1 cellular context compared by ENCODE assay signal in the genomic region with DNA sequence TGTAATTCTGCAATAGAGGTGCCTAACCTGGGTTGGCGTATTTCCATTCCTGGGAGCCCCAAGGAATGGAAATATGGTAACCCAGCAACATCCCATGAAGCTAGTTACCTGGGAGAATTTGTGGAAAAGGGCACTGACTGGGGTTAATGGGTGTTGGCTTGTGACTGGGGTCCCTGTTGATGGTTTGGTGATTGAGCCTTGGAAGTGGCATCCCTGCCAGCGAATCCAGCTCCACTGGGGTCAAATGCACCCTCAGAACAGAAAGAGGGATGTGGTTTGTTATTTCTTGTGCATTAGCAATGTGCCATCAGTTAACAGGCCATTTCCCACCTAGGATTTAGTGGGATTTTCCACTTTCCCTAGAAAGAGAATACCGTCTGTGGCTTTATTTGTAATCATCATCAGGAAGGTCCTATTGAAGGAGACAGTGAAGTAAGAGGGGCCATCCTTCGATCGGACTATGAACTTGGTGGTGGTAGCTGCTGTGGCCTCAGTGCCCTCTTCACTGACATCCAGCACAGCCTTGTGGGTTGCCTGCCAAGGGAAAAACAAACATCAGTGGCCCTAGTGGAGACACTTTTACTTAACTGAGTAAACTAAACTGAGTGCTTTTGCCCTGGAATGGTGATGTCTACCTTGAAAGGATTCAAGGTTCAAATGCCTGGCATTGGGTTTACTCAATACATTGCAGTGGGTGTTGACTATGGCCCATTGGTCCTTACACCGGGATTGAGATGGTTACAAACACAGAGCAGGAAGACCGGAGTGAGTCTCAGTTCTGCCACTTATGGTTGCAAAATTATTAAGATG.
TF ChIP-seq lines count a peak whose summit lies in the region.

No MANE protein-coding gene starts in this region.

TF ChIP-seq in HepG2, 621 proteins besides CTCF, POLR2A, EP300 and RAD21 (continued from another document and continues in another):
- TF ChIP-seq, protein P1, sequence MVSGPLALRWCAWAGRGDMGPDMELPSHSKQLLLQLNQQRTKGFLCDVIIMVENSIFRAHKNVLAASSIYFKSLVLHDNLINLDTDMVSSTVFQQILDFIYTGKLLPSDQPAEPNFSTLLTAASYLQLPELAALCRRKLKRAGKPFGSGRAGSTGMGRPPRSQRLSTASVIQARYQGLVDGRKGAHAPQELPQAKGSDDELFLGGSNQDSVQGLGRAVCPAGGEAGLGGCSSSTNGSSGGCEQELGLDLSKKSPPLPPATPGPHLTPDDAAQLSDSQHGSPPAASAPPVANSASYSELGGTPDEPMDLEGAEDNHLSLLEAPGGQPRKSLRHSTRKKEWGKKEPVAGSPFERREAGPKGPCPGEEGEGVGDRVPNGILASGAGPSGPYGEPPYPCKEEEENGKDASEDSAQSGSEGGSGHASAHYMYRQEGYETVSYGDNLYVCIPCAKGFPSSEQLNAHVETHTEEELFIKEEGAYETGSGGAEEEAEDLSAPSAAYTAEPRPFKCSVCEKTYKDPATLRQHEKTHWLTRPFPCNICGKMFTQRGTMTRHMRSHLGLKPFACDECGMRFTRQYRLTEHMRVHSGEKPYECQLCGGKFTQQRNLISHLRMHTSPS (CRISPR knock-in tag; IDR thresholded peaks at IDR 0.05; ENCODE audit: low read depth) = peak; percentile 100
- TF ChIP-seq TBX3 (IDR thresholded peaks at IDR 0.05; ENCODE audit: borderline replicate concordance) = 0 out of 2 replicates have a peak, but pooled peaks have one; percentile 31
- TF ChIP-seq, protein P2, sequence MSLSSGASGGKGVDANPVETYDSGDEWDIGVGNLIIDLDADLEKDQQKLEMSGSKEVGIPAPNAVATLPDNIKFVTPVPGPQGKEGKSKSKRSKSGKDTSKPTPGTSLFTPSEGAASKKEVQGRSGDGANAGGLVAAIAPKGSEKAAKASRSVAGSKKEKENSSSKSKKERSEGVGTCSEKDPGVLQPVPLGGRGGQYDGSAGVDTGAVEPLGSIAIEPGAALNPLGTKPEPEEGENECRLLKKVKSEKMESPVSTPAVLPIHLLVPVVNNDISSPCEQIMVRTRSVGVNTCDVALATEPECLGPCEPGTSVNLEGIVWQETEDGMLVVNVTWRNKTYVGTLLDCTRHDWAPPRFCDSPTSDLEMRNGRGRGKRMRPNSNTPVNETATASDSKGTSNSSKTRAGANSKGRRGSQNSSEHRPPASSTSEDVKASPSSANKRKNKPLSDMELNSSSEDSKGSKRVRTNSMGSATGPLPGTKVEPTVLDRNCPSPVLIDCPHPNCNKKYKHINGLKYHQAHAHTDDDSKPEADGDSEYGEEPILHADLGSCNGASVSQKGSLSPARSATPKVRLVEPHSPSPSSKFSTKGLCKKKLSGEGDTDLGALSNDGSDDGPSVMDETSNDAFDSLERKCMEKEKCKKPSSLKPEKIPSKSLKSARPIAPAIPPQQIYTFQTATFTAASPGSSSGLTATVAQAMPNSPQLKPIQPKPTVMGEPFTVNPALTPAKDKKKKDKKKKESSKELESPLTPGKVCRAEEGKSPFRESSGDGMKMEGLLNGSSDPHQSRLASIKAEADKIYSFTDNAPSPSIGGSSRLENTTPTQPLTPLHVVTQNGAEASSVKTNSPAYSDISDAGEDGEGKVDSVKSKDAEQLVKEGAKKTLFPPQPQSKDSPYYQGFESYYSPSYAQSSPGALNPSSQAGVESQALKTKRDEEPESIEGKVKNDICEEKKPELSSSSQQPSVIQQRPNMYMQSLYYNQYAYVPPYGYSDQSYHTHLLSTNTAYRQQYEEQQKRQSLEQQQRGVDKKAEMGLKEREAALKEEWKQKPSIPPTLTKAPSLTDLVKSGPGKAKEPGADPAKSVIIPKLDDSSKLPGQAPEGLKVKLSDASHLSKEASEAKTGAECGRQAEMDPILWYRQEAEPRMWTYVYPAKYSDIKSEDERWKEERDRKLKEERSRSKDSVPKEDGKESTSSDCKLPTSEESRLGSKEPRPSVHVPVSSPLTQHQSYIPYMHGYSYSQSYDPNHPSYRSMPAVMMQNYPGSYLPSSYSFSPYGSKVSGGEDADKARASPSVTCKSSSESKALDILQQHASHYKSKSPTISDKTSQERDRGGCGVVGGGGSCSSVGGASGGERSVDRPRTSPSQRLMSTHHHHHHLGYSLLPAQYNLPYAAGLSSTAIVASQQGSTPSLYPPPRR (CRISPR knock-in tag; IDR thresholded peaks at IDR 0.05; ENCODE audit: borderline replicate concordance) = peak; percentile 69; the same call in 1 of the 2 replicates
- TF ChIP-seq, protein P3, sequence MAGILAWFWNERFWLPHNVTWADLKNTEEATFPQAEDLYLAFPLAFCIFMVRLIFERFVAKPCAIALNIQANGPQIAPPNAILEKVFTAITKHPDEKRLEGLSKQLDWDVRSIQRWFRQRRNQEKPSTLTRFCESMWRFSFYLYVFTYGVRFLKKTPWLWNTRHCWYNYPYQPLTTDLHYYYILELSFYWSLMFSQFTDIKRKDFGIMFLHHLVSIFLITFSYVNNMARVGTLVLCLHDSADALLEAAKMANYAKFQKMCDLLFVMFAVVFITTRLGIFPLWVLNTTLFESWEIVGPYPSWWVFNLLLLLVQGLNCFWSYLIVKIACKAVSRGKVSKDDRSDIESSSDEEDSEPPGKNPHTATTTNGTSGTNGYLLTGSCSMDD (CRISPR knock-in tag; IDR thresholded peaks at IDR 0.05) = no peak
- TF ChIP-seq RCOR2 (CRISPR knock-in tag; IDR thresholded peaks at IDR 0.05) = peak; percentile 87
- TF ChIP-seq ZNF136 (CRISPR knock-in tag; IDR thresholded peaks at IDR 0.05; ENCODE audit: low read depth) = 0 out of 2 replicates have a peak, but pooled peaks have one; percentile 40
- peak; percentile 64; the same call in 1 of the 2 replicates for TF ChIP-seq ZNF256 (CRISPR knock-in tag; conservative IDR thresholded peaks at IDR 0.05)
- TF ChIP-seq, protein P4, sequence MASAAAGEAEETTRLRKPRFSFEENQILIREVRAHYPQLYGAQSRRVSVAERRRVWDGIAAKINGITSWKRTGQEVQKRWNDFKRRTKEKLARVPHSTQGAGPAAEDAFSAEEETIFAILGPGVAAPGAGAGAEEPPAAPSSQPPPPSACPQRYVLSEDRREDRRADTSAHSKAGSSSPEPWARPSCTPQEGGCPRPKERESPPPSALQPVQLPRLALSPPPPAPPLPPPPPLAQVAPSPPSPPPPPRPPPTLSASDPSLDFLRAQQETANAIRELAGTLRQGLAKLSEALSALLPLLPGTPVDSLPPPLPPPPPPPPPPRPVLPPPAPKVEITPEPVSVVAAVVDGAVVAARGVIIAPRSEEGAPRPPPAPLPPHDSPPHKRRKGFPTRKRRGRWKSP (CRISPR knock-in tag; IDR thresholded peaks at IDR 0.05) = peak; percentile 50; the same call in 1 of the 2 replicates
- TF ChIP-seq SKI (IDR thresholded peaks at IDR 0.05; ENCODE audit: partially characterized antibody) = peak; percentile 92
- TF ChIP-seq ZNF331 (CRISPR knock-in tag; IDR thresholded peaks at IDR 0.05) = peak; percentile 52; the same call in 1 of the 2 replicates
- peak; percentile 39; the same call in 1 of the 2 replicates for TF ChIP-seq SIX1 (CRISPR knock-in tag; IDR thresholded peaks at IDR 0.05; ENCODE audit: borderline replicate concordance)
- TF ChIP-seq, protein P5, sequence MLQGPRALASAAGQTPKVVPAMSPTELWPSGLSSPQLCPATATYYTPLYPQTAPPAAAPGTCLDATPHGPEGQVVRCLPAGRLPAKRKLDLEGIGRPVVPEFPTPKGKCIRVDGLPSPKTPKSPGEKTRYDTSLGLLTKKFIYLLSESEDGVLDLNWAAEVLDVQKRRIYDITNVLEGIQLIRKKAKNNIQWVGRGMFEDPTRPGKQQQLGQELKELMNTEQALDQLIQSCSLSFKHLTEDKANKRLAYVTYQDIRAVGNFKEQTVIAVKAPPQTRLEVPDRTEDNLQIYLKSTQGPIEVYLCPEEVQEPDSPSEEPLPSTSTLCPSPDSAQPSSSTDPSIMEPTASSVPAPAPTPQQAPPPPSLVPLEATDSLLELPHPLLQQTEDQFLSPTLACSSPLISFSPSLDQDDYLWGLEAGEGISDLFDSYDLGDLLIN (CRISPR knock-in tag; IDR thresholded peaks at IDR 0.05; ENCODE audit: borderline replicate concordance) = 0 out of 2 replicates have a peak, but pooled peaks have one; percentile 32
- peak; percentile 91 for TF ChIP-seq HNF4A (CRISPR knock-in tag; IDR thresholded peaks at IDR 0.05)
- TF ChIP-seq SETDB1 (CRISPR knock-in tag; IDR thresholded peaks at IDR 0.05; ENCODE audit: borderline replicate concordance) = no peak
- TF ChIP-seq ONECUT2 (CRISPR knock-in tag; IDR thresholded peaks at IDR 0.05) = 0 out of 2 replicates have a peak, but pooled peaks have one; percentile 51
- TF ChIP-seq ELF3 (CRISPR knock-in tag; IDR thresholded peaks at IDR 0.05) = peak; percentile 63; the same call in 1 of the 2 replicates
- TF ChIP-seq, protein P6, sequence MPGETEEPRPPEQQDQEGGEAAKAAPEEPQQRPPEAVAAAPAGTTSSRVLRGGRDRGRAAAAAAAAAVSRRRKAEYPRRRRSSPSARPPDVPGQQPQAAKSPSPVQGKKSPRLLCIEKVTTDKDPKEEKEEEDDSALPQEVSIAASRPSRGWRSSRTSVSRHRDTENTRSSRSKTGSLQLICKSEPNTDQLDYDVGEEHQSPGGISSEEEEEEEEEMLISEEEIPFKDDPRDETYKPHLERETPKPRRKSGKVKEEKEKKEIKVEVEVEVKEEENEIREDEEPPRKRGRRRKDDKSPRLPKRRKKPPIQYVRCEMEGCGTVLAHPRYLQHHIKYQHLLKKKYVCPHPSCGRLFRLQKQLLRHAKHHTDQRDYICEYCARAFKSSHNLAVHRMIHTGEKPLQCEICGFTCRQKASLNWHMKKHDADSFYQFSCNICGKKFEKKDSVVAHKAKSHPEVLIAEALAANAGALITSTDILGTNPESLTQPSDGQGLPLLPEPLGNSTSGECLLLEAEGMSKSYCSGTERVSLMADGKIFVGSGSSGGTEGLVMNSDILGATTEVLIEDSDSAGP (CRISPR knock-in tag; IDR thresholded peaks at IDR 0.05; ENCODE audit: borderline replicate concordance) = no peak
- TF ChIP-seq, protein P7, sequence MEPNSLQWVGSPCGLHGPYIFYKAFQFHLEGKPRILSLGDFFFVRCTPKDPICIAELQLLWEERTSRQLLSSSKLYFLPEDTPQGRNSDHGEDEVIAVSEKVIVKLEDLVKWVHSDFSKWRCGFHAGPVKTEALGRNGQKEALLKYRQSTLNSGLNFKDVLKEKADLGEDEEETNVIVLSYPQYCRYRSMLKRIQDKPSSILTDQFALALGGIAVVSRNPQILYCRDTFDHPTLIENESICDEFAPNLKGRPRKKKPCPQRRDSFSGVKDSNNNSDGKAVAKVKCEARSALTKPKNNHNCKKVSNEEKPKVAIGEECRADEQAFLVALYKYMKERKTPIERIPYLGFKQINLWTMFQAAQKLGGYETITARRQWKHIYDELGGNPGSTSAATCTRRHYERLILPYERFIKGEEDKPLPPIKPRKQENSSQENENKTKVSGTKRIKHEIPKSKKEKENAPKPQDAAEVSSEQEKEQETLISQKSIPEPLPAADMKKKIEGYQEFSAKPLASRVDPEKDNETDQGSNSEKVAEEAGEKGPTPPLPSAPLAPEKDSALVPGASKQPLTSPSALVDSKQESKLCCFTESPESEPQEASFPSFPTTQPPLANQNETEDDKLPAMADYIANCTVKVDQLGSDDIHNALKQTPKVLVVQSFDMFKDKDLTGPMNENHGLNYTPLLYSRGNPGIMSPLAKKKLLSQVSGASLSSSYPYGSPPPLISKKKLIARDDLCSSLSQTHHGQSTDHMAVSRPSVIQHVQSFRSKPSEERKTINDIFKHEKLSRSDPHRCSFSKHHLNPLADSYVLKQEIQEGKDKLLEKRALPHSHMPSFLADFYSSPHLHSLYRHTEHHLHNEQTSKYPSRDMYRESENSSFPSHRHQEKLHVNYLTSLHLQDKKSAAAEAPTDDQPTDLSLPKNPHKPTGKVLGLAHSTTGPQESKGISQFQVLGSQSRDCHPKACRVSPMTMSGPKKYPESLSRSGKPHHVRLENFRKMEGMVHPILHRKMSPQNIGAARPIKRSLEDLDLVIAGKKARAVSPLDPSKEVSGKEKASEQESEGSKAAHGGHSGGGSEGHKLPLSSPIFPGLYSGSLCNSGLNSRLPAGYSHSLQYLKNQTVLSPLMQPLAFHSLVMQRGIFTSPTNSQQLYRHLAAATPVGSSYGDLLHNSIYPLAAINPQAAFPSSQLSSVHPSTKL (CRISPR knock-in tag; IDR thresholded peaks at IDR 0.05) = peak; percentile 95
- TF ChIP-seq ELF1 (CRISPR knock-in tag; IDR thresholded peaks at IDR 0.05) = no peak
- TF ChIP-seq, protein P8, sequence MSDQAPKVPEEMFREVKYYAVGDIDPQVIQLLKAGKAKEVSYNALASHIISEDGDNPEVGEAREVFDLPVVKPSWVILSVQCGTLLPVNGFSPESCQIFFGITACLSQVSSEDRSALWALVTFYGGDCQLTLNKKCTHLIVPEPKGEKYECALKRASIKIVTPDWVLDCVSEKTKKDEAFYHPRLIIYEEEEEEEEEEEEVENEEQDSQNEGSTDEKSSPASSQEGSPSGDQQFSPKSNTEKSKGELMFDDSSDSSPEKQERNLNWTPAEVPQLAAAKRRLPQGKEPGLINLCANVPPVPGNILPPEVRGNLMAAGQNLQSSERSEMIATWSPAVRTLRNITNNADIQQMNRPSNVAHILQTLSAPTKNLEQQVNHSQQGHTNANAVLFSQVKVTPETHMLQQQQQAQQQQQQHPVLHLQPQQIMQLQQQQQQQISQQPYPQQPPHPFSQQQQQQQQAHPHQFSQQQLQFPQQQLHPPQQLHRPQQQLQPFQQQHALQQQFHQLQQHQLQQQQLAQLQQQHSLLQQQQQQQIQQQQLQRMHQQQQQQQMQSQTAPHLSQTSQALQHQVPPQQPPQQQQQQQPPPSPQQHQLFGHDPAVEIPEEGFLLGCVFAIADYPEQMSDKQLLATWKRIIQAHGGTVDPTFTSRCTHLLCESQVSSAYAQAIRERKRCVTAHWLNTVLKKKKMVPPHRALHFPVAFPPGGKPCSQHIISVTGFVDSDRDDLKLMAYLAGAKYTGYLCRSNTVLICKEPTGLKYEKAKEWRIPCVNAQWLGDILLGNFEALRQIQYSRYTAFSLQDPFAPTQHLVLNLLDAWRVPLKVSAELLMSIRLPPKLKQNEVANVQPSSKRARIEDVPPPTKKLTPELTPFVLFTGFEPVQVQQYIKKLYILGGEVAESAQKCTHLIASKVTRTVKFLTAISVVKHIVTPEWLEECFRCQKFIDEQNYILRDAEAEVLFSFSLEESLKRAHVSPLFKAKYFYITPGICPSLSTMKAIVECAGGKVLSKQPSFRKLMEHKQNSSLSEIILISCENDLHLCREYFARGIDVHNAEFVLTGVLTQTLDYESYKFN (CRISPR knock-in tag; conservative IDR thresholded peaks at IDR 0.05) = peak; percentile 93
- peak; percentile 39; the same call in 1 of the 2 replicates for TF ChIP-seq ZNF232 (CRISPR knock-in tag; IDR thresholded peaks at IDR 0.05; ENCODE audit: borderline replicate concordance)
